In genomic region chr4:10866691-10867090, GRCh38 we compare ENCODE assay signal across 22 cellular contexts.
DNase-seq lines count a peak whose midpoint lies in the region; ATAC-seq and TF ChIP-seq lines count a peak whose summit lies in the region.
"Had no signal": no experiment of that assay in that cellular context is flagged by ENCODE, and none has a peak within 500 bp of the region (broad histone marks: within the 10 kb centered on the region; RNA-seq: fewer than 3 reads in every experiment).

No MANE protein-coding gene starts in this region.

- H3K4me2 ChIP-seq in neuronal stem cell (ENCODE audit: insufficient read depth, low read length, poor library complexity, severe bottlenecking) (no peak overlapping the region), OCI-LY7 (ENCODE audit: low read length) (no peak overlapping the region)

- H3K79me2 ChIP-seq in OCI-LY7 (ENCODE audit: insufficient read depth, low read depth, low read length) = no peaks in the 10 kb centered on the region

- H3K23ac ChIP-seq in neuronal stem cell (ENCODE audit: low read depth, low read length, poor library complexity) = no peak overlapping the region

- no peak for ATAC-seq in GM18868 (IDR thresholded peaks at IDR 0.05; ENCODE audit: unreplicated experiment)
- ATAC-seq: right lobe of liver; stimulated activated effector memory CD8-positive, alpha-beta T cell treated with anti-CD3 and anti-CD28 coated beads, Interleukin-12 subunit alpha, Interleukin-12 subunit beta, amount 100 ng/mL, for 72 hours; upper lobe of right lung had no signal

- intact Hi-C loops in OCI-LY7 (cut with micrococcal nuclease; ENCODE audit: unreplicated experiment) = no loop called here

- H2AK5ac ChIP-seq in neuronal stem cell (ENCODE audit: low read depth, low read length) = no peak overlapping the region

- H3K4me1 ChIP-seq in neuronal stem cell (ENCODE audit: control insufficient read depth in 2 of 2, insufficient read depth in 1 of 2, low read depth in 1 of 2, low read length in 2 of 2) (peaks cover 0 to 2% of the 10 kb centered on the region in 2 donors), OCI-LY7 (ENCODE audit: insufficient read depth, low read length, poor library complexity, severe bottlenecking) (no peaks in the 10 kb centered on the region)
- H3K4me1 ChIP-seq: colonic mucosa, right lobe of liver, upper lobe of right lung had no signal

- no peaks in the 10 kb centered on the region for H4K20me1 ChIP-seq in OCI-LY7 (ENCODE audit: insufficient read depth, low read length)

- no peaks in the 10 kb centered on the region for H3K36me3 Mint-ChIP-seq in brain
- H3K36me3 Mint-ChIP-seq: activated naive CD4-positive, alpha-beta T cell treated with anti-CD3 and anti-CD28 coated beads, Interleukin-2, amount 10 ng/mL, durations not matched to agents 7 days and 5 days; stimulated activated effector memory CD8-positive, alpha-beta T cell treated with anti-CD3 and anti-CD28 coated beads, Interleukin-12 subunit alpha, Interleukin-12 subunit beta, amount 100 ng/mL, for 72 hours had no signal

- H3K4ac ChIP-seq in neuronal stem cell (ENCODE audit: low read length) = no peak overlapping the region

- H3K27me3 ChIP-seq in neuronal stem cell (ENCODE audit: control insufficient read depth in 3 of 3, insufficient read depth in 3 of 3, low read depth in 1 of 3, low read length in 3 of 3) = no peaks in the 10 kb centered on the region
- H3K27me3 ChIP-seq: colonic mucosa, right lobe of liver, upper lobe of right lung had no signal

- peak; percentile 14 for DNase-seq in ELF-1 (ENCODE audit: low read depth, low spot score)
- peak; percentile 90 for DNase-seq in NCI-H1694 treated with DMSO at 0.1 percent for 48 hours (lab: John Stamatoyannopoulos, UW)
- no peak for DNase-seq in neuronal stem cell (ENCODE audit: low spot score)
- DNase-seq in OCI-LY7 (ENCODE audit: low spot score) = no peak
- no peak for DNase-seq in NCI-H1930 (lab: John Stamatoyannopoulos, UW)
- DNase-seq: activated CD4-positive, alpha-beta T cell treated with anti-CD3 and anti-CD28 coated beads, Interleukin-2, amount 50 U/mL, for 4 hours; activated naive CD4-positive, alpha-beta T cell treated with anti-CD3 and anti-CD28 coated beads, Interleukin-2, amount 10 ng/mL, durations not matched to agents 7 days and 5 days; colonic mucosa; effector memory CD4-positive, alpha-beta T cell; erythroblast; head of caudate nucleus; NCI-H187; NCI-H510A; right lobe of liver; stimulated activated CD4-positive, alpha-beta T cell treated with anti-CD3 and anti-CD28 coated beads, Interleukin-4, amount 100 ng/mL, for 24 hours; upper lobe of right lung had no signal

- H3K27ac Mint-ChIP-seq in brain = peak overlapping the region in 3 of 5 experiments; percentile 46 to 81 (median 63)
- H3K27ac Mint-ChIP-seq: activated naive CD4-positive, alpha-beta T cell treated with anti-CD3 and anti-CD28 coated beads, Interleukin-2, amount 10 ng/mL, durations not matched to agents 7 days and 5 days; activated T-helper 1 cell treated with anti-CD3 and anti-CD28 coated beads, Interleukin-12 subunit alpha, Interleukin-12 subunit beta, Interleukin-2, Interleukin-4 antibody, amounts not matched to agents 30 ng/mL and 10 ng/mL and 1 ng/mL, durations not matched to agents 14 hours and 24 hours and 36 hours; stimulated activated effector memory CD8-positive, alpha-beta T cell treated with anti-CD3 and anti-CD28 coated beads, Interleukin-12 subunit alpha, Interleukin-12 subunit beta, amount 100 ng/mL, for 72 hours had no signal

- H3K36me3 ChIP-seq in neuronal stem cell (replicated peaks in 1 of 2; ENCODE audit: control insufficient read depth in 2 of 2, insufficient read depth in 2 of 2, low read length in 2 of 2) = no peaks in the 10 kb centered on the region
- no peaks in the 10 kb centered on the region for H3K36me3 ChIP-seq in OCI-LY7 (ENCODE audit: insufficient read depth, low read length)
- H3K36me3 ChIP-seq: colonic mucosa, right lobe of liver, upper lobe of right lung had no signal

- H3K27ac ChIP-seq in neuronal stem cell (replicated peaks; ENCODE audit: low read length) = no peak overlapping the region
- no peak overlapping the region for H3K27ac ChIP-seq in OCI-LY7 (ENCODE audit: low read depth, low read length, poor library complexity, severe bottlenecking)
- H3K27ac ChIP-seq: colonic mucosa, HL-60, right lobe of liver, upper lobe of right lung had no signal

- no CpG with 5 or more reads among the region's 6 CpGs for WGBS in neuronal stem cell (ENCODE audit: extremely low coverage in 2 of 2, insufficient read length in 2 of 2, insufficient replicate concordance in 1 of 2), 2 donors

- no peak overlapping the region for H3K14ac ChIP-seq in neuronal stem cell (ENCODE audit: low read length)

- no peak overlapping the region for H3K9ac ChIP-seq in neuronal stem cell (ENCODE audit: low read depth, low read length, poor library complexity)

- BruUV-seq in OCI-LY7 (replicated peaks; lab: Mats Ljungman, UMichigan) = no TSS peak

- no peaks in the 10 kb centered on the region for H3K9me3 ChIP-seq in neuronal stem cell (replicated peaks in 1 of 2; ENCODE audit: control insufficient read depth in 2 of 2, insufficient read depth in 1 of 2, low read depth in 1 of 2, low read length in 2 of 2)
- no peaks in the 10 kb centered on the region for H3K9me3 ChIP-seq in OCI-LY7 (ENCODE audit: low read length)
- H3K9me3 ChIP-seq: colonic mucosa, right lobe of liver, upper lobe of right lung had no signal

- no peak overlapping the region for H2BK120ac ChIP-seq in neuronal stem cell (ENCODE audit: low read depth, low read length)

- no peak overlapping the region for H2BK12ac ChIP-seq in neuronal stem cell (ENCODE audit: low read length)

- no peaks in the 10 kb centered on the region for H3K79me1 ChIP-seq in neuronal stem cell (ENCODE audit: low read depth, low read length)

- no peak overlapping the region for H4K8ac ChIP-seq in neuronal stem cell (ENCODE audit: low read depth, low read length)

- peaks cover 0 to 15% (median 3%) of the 10 kb centered on the region in 5 experiments for H3K9me3 Mint-ChIP-seq in brain
- H3K9me3 Mint-ChIP-seq: stimulated activated effector memory CD8-positive, alpha-beta T cell treated with anti-CD3 and anti-CD28 coated beads, Interleukin-12 subunit alpha, Interleukin-12 subunit beta, amount 100 ng/mL, for 72 hours had no signal

- peak overlapping the region in 1 of 5 experiments; percentile 50 for H3K4me3 Mint-ChIP-seq in brain
- H3K4me3 Mint-ChIP-seq: activated naive CD4-positive, alpha-beta T cell treated with anti-CD3 and anti-CD28 coated beads, Interleukin-2, amount 10 ng/mL, durations not matched to agents 7 days and 5 days; activated T-helper 1 cell treated with anti-CD3 and anti-CD28 coated beads, Interleukin-12 subunit alpha, Interleukin-12 subunit beta, Interleukin-2, Interleukin-4 antibody, amounts not matched to agents 30 ng/mL and 10 ng/mL and 1 ng/mL, durations not matched to agents 14 hours and 24 hours and 36 hours; stimulated activated effector memory CD8-positive, alpha-beta T cell treated with anti-CD3 and anti-CD28 coated beads, Interleukin-12 subunit alpha, Interleukin-12 subunit beta, amount 100 ng/mL, for 72 hours had no signal

- H3K27me3 Mint-ChIP-seq in brain = peaks cover 5% of the 10 kb centered on the region
- H3K27me3 Mint-ChIP-seq: activated naive CD4-positive, alpha-beta T cell treated with anti-CD3 and anti-CD28 coated beads, Interleukin-2, amount 10 ng/mL, durations not matched to agents 7 days and 5 days had no signal

- no peak overlapping the region for H4K91ac ChIP-seq in neuronal stem cell (ENCODE audit: low read depth, low read length, poor library complexity)

- CTCF ChIA-PET in OCI-LY7 (lab: Charles Lee; ENCODE audit: unreplicated experiment) = no interaction called here

- TF ChIP-seq CTCF in brain (conservative IDR thresholded peaks at IDR 0.05) (no peak), OCI-LY7 (conservative IDR thresholded peaks at IDR 0.05; ENCODE audit: low read length) (no peak)

- no peaks in the 10 kb centered on the region for H3K9me2 ChIP-seq in OCI-LY7 (ENCODE audit: insufficient read depth, low read length)

- H3K4me1 Mint-ChIP-seq in brain = peaks cover 11% of the 10 kb centered on the region
- H3K4me1 Mint-ChIP-seq: activated naive CD4-positive, alpha-beta T cell treated with anti-CD3 and anti-CD28 coated beads, Interleukin-2, amount 10 ng/mL, durations not matched to agents 7 days and 5 days; stimulated activated effector memory CD8-positive, alpha-beta T cell treated with anti-CD3 and anti-CD28 coated beads, Interleukin-12 subunit alpha, Interleukin-12 subunit beta, amount 100 ng/mL, for 72 hours had no signal

- no peak overlapping the region for H3K4me3 ChIP-seq in neuronal stem cell (ENCODE audit: low read length in 2 of 2)
- no peak overlapping the region for H3K4me3 ChIP-seq in OCI-LY7 (ENCODE audit: low read depth, low read length, poor library complexity, severe bottlenecking)
- H3K4me3 ChIP-seq: colonic mucosa, lung, right lobe of liver, upper lobe of right lung had no signal

- no peak overlapping the region for H3K18ac ChIP-seq in neuronal stem cell (ENCODE audit: low read length)

- POLR2A ChIA-PET in OCI-LY7 (lab: Charles Lee) = no interaction called here

- H2BK5ac ChIP-seq in neuronal stem cell (ENCODE audit: low read length) = no peak overlapping the region

- peak overlapping the region; percentile 45 for H2AFZ ChIP-seq in neuronal stem cell (ENCODE audit: low read length)
- no peak overlapping the region for H2AFZ ChIP-seq in OCI-LY7 (ENCODE audit: low read length)

- no peak overlapping the region for H2BK15ac ChIP-seq in neuronal stem cell (ENCODE audit: low read length)

Comparison
In these comparisons a context has a peak if more than half of its experiments do, and no peak if none do; other contexts are left out.
1. DNase-seq: peak in ELF-1 (single experiment) and NCI-H1694 treated with DMSO at 0.1 percent for 48 hours (single experiment); none in neuronal stem cell (single experiment), OCI-LY7 (single experiment) and NCI-H1930 (0 of 2).